Comparison of ENCODE assay signal across 8 cellular contexts in genomic region chr7:54841772-54842707, GRCh38.
DNase-seq lines count a peak whose midpoint lies in the region; ATAC-seq and TF ChIP-seq lines count a peak whose summit lies in the region.

No MANE protein-coding gene starts in this region.

- H3K36me3 ChIP-seq in heart right ventricle (no peaks in the 10 kb centered on the region), vagina (no peaks in the 10 kb centered on the region)

- peak; percentile 15 for DNase-seq in stimulated activated CD4-positive, alpha-beta T cell treated with anti-CD3 and anti-CD28 coated beads, Interleukin-15, amount 100 ng/mL, for 24 hours
- no peak for DNase-seq in stimulated activated CD4-positive, alpha-beta T cell treated with anti-CD3 and anti-CD28 coated beads, Interleukin-4, amount 100 ng/mL, for 1 hour
- DNase-seq in SHP77 (lab: John Stamatoyannopoulos, UW) (peak; percentile 17 to 53), heart right ventricle (peak; percentile 39 to 57), vagina (ENCODE audit: extremely low spot score in 2 of 2) (no peak), GOT3 (lab: John Stamatoyannopoulos, UW) (no peak), COLO829 (ENCODE audit: low spot score) (no peak)

- H3K9me3 ChIP-seq in heart right ventricle: no peaks in the 10 kb centered on the region
- H3K9me3 ChIP-seq in vagina: no peaks in the 10 kb centered on the region

- 44 to 46% methylated on average over 8 of the region's 8 CpGs for WGBS in heart right ventricle, 2 donors

- TF ChIP-seq CTCF in heart right ventricle (IDR thresholded peaks at IDR 0.05) (peak; percentile 13 to 66 (median 53)), vagina (IDR thresholded peaks at IDR 0.05) (no peak)

- intact Hi-C loops in heart right ventricle (cut with DNase I) (loop anchor here in 6 of 10 donors (2.0 to 10.0 kb wide), 8 partner anchors 47 to 415 kb away; no protein-coding TSS in a partner anchor), vagina (cut with DNase I) (no loop called here)

- no peak for TF ChIP-seq POLR2A in vagina (IDR thresholded peaks at IDR 0.05)

- H3K4me1 ChIP-seq in heart right ventricle (peaks cover 3 to 45% (median 19%) of the 10 kb centered on the region in 9 donors), vagina (peaks cover 28% of the 10 kb centered on the region)

- H3K27me3 ChIP-seq in heart right ventricle (no peaks in the 10 kb centered on the region), vagina (no peaks in the 10 kb centered on the region)

- H3K4me3 ChIP-seq in heart right ventricle (no peak overlapping the region), vagina (no peak overlapping the region)

- ATAC-seq in heart right ventricle: peak in 2 of 8 donors; percentile 26 to 49
- no peak for ATAC-seq in HG03025 (IDR thresholded peaks at IDR 0.05; ENCODE audit: low FRiP score, unreplicated experiment)

- H3K27ac ChIP-seq in heart right ventricle (peak overlapping the region in 3 of 10 donors; percentile 4 to 46 (median 10)), vagina (peak overlapping the region; percentile 64)

Comparison
In these comparisons a context has a peak if more than half of its experiments do, and no peak if none do; other contexts are left out.
1. DNase-seq: peak in stimulated activated CD4-positive, alpha-beta T cell treated with anti-CD3 and anti-CD28 coated beads, Interleukin-15, amount 100 ng/mL, for 24 hours (single experiment), SHP77 (2 of 2) and heart right ventricle (2 of 2); none in stimulated activated CD4-positive, alpha-beta T cell treated with anti-CD3 and anti-CD28 coated beads, Interleukin-4, amount 100 ng/mL, for 1 hour (single experiment), vagina (0 of 2), GOT3 (single experiment) and COLO829 (single experiment).
2. CTCF ChIP-seq: peak in heart right ventricle (9 of 9); none in vagina (0 of 3).